9 cellular contexts compared by ENCODE assay signal in genomic region chr17:75077072-75077489, GRCh38. TPM values are rescaled to one million over a fixed set of nuclear protein-coding genes. Genes with fewer than 3 reads are reported as not detected.
DNase-seq lines count a peak whose midpoint lies in the region; ATAC-seq and TF ChIP-seq lines count a peak whose summit lies in the region.
"Had no signal": no experiment of that assay in that cellular context is flagged by ENCODE, and none has a peak within 500 bp of the region (broad histone marks: within the 10 kb centered on the region; RNA-seq: fewer than 3 reads in every experiment).

No MANE protein-coding gene starts in this region.

- H3K4me3 ChIP-seq in GM12875 (ENCODE audit: low read depth, low read length) (peak overlapping the region; percentile 26), WERI-Rb-1 (ENCODE audit: low read depth, low read length) (no peak overlapping the region), hepatocyte (no peak overlapping the region), skin epidermis (peak overlapping the region; percentile 5 to 36 (median 29)), neural progenitor cell (no peak overlapping the region), foreskin fibroblast (ENCODE audit: low read depth in 1 of 2, low read length in 2 of 2) (no peak overlapping the region)

- H3K4me1 Mint-ChIP-seq in neural progenitor cell, result peaks cover 11% of the 10 kb centered on the region

- H3K9me3 ChIP-seq in WERI-Rb-1 (ENCODE audit: severe bottlenecking) (no peaks in the 10 kb centered on the region), hepatocyte (ENCODE audit: low read depth) (no peaks in the 10 kb centered on the region), neural progenitor cell (ENCODE audit: low read depth) (no peaks in the 10 kb centered on the region)

- H3K4me2 ChIP-seq in hepatocyte (peak overlapping the region; percentile 65), neural progenitor cell (no peak overlapping the region)

- H3K36me3 ChIP-seq in WERI-Rb-1 (no peaks in the 10 kb centered on the region), hepatocyte (replicated peaks; ENCODE audit: insufficient read depth, low read depth) (no peaks in the 10 kb centered on the region), neural progenitor cell (no peaks in the 10 kb centered on the region)

- H3K9me2 ChIP-seq in hepatocyte (replicated peaks; ENCODE audit: insufficient read depth), result no peaks in the 10 kb centered on the region

- peaks cover 3% of the 10 kb centered on the region for H3F3A ChIP-seq in neural progenitor cell (ENCODE audit: low read depth)

- DNase-seq in WERI-Rb-1, result no peak
- peak; percentile 48 for DNase-seq in hepatocyte (ENCODE audit: low spot score)
- DNase-seq in neural progenitor cell (ENCODE audit: low spot score), result no peak
- no peak for DNase-seq in foreskin fibroblast
- no peak for DNase-seq in sciatic nerve (ENCODE audit: low spot score)
- DNase-seq: nephron progenitor cell had no signal

- H4K20me1 ChIP-seq in hepatocyte (ENCODE audit: insufficient read depth, poor library complexity, severe bottlenecking) (no peaks in the 10 kb centered on the region), neural progenitor cell (ENCODE audit: low read depth) (no peaks in the 10 kb centered on the region)

- intact Hi-C loops in sciatic nerve (cut with DNase I), result no loop called here

- ATAC-seq in GM18498 (IDR thresholded peaks at IDR 0.05; ENCODE audit: unreplicated experiment) (no peak), sciatic nerve (no peak)

- H3K27ac Mint-ChIP-seq in neural progenitor cell, result no peak overlapping the region
- H3K27ac Mint-ChIP-seq: nephron progenitor cell had no signal

- H3K36me3 Mint-ChIP-seq in neural progenitor cell, result no peaks in the 10 kb centered on the region

- H3K9ac ChIP-seq in neural progenitor cell, result no peak overlapping the region

- peaks cover 27% of the 10 kb centered on the region for H3K4me1 ChIP-seq in hepatocyte (ENCODE audit: insufficient read depth)
- H3K4me1 ChIP-seq in neural progenitor cell, result no peaks in the 10 kb centered on the region

- peaks cover 6% of the 10 kb centered on the region for H3K27me3 Mint-ChIP-seq in neural progenitor cell (ENCODE audit: insufficient read depth, low read depth)

- 64% methylated on average over 26 of the region's 30 CpGs for WGBS in hepatocyte (ENCODE audit: low lambda C conversion rate, missing lambda C conversion rate)

- peak overlapping the region; percentile 59 for H3K27ac ChIP-seq in WERI-Rb-1
- no peak overlapping the region for H3K27ac ChIP-seq in hepatocyte
- peak overlapping the region in 15 of 21 experiments; percentile 8 to 81 (median 67) for H3K27ac ChIP-seq in skin epidermis
- no peak overlapping the region for H3K27ac ChIP-seq in neural progenitor cell

- H2AFZ ChIP-seq in hepatocyte (no peak overlapping the region), neural progenitor cell (replicated peaks) (no peak overlapping the region)

- no peak for TF ChIP-seq CTCF in GM12875 (IDR thresholded peaks at IDR 0.05; ENCODE audit: borderline replicate concordance, insufficient read depth, low read depth, low read length)
- no peak for TF ChIP-seq CTCF in WERI-Rb-1 (IDR thresholded peaks at IDR 0.05; ENCODE audit: low read depth, low read length)
- TF ChIP-seq CTCF in hepatocyte (IDR thresholded peaks at IDR 0.05; ENCODE audit: poor library complexity), result no peak
- no peak for TF ChIP-seq CTCF in neural progenitor cell (IDR thresholded peaks at IDR 0.05)
- no peak for TF ChIP-seq CTCF in foreskin fibroblast (IDR thresholded peaks at IDR 0.05; ENCODE audit: low read depth, low read length)

- H3K9me3 Mint-ChIP-seq in neural progenitor cell, result no peaks in the 10 kb centered on the region
- H3K9me3 Mint-ChIP-seq: nephron progenitor cell had no signal

- no peaks in the 10 kb centered on the region for H3K27me3 ChIP-seq in WERI-Rb-1 (ENCODE audit: insufficient read depth, low read depth, severe bottlenecking)
- H3K27me3 ChIP-seq in hepatocyte, result no peaks in the 10 kb centered on the region
- no peaks in the 10 kb centered on the region for H3K27me3 ChIP-seq in neural progenitor cell

- H3K4me3 Mint-ChIP-seq in neural progenitor cell, result no peak overlapping the region
- H3K4me3 Mint-ChIP-seq: nephron progenitor cell had no signal

- H3K79me2 ChIP-seq in hepatocyte, result no peaks in the 10 kb centered on the region
- no peaks in the 10 kb centered on the region for H3K79me2 ChIP-seq in neural progenitor cell (ENCODE audit: low read depth)

RNA-seq across cellular contexts. Expression of gene SLC16A5, which starts 10.7 kb away (rescaled TPM):
- total RNA-seq in hepatocyte (11.9 and 12.7 TPM in 2 replicates), neural progenitor cell (ENCODE audit: low replicate concordance) (3.4 and 19.9 TPM in 2 replicates), sciatic nerve (10.5 TPM)
- polyA plus RNA-seq in hepatocyte, result 12.8 and 15.8 TPM in 2 replicates

RNA-seq across cellular contexts. Expression of gene KCTD2, which starts 30.1 kb away (rescaled TPM):
- total RNA-seq in hepatocyte, result 17.5 and 19.1 TPM in 2 replicates
- polyA plus RNA-seq in hepatocyte, result 10.1 and 12.7 TPM in 2 replicates
- total RNA-seq in neural progenitor cell (ENCODE audit: low replicate concordance), result 28.9 and 32.9 TPM in 2 replicates
- total RNA-seq in sciatic nerve, result 37.5 TPM

RNA-seq across cellular contexts. Expression of gene ATP5PD, which starts 30.3 kb away (rescaled TPM):
- total RNA-seq in hepatocyte (246 and 296 TPM in 2 replicates), neural progenitor cell (ENCODE audit: low replicate concordance) (209 and 268 TPM in 2 replicates), sciatic nerve (147 TPM)
- 307 and 332 TPM in 2 replicates for polyA plus RNA-seq in hepatocyte

RNA-seq across cellular contexts. Expression of gene ARMC7, which starts 32.7 kb away (rescaled TPM):
- total RNA-seq in hepatocyte, result 2.6 and 3.5 TPM in 2 replicates
- 4.0 and 4.5 TPM in 2 replicates for polyA plus RNA-seq in hepatocyte
- total RNA-seq in neural progenitor cell (ENCODE audit: low replicate concordance), result 1.9 and 4.3 TPM in 2 replicates
- 11.7 TPM for total RNA-seq in sciatic nerve

RNA-seq across cellular contexts. Expression of gene NT5C, which starts 54.5 kb away (rescaled TPM):
- total RNA-seq in hepatocyte, result 46.3 and 66.8 TPM in 2 replicates
- polyA plus RNA-seq in hepatocyte, result 73.3 and 82.2 TPM in 2 replicates
- total RNA-seq in neural progenitor cell (ENCODE audit: low replicate concordance), result 45.8 and 117 TPM in 2 replicates
- 38.7 TPM for total RNA-seq in sciatic nerve

Comparison
In these comparisons a context has a peak if more than half of its experiments do, and no peak if none do; other contexts are left out.
1. H3K4me3 ChIP-seq: peak in GM12875 (single experiment) and skin epidermis (7 of 7); none in WERI-Rb-1 (single experiment), hepatocyte (single experiment), neural progenitor cell (single experiment) and foreskin fibroblast (0 of 2).
2. H3K27ac ChIP-seq: peak in WERI-Rb-1 (single experiment) and skin epidermis (15 of 21); none in hepatocyte (single experiment) and neural progenitor cell (single experiment).